ENCODE assay signal across 28 cellular contexts in genomic region chr4:12576409-12576808, GRCh38.
"Had no signal": no experiment of that assay in that cellular context is flagged by ENCODE, and none has a peak within 500 bp of the region (broad histone marks: within the 10 kb centered on the region; RNA-seq: fewer than 3 reads in every experiment).

No MANE protein-coding gene starts in this region.

- DNase-seq: activated B cell treated with CpG ODN at 0.5 μM for 24 hours; activated CD4-positive, alpha-beta memory T cell treated with anti-CD3 and anti-CD28 coated beads for 36 hours; activated CD4-positive, alpha-beta T cell treated with anti-CD3 and anti-CD28 coated beads, Interleukin-2, amount 10 ng/mL, durations not matched to agents 24 days and 14 days; activated CD8-positive, alpha-beta memory T cell treated with anti-CD3 and anti-CD28 coated beads, Interleukin-2, amount 10 ng/mL, durations not matched to agents 7 days and 5 days; activated CD8-positive, alpha-beta memory T cell treated with anti-CD3 and anti-CD28 coated beads, Interleukin-2, amount 50 U/mL, for 4 hours; activated CD8-positive, alpha-beta T cell treated with anti-CD3 and anti-CD28 coated beads, Interleukin-2, amount 10 ng/mL, durations not matched to agents 7 days and 5 days; activated effector memory CD4-positive, alpha-beta T cell treated with anti-CD3 and anti-CD28 coated beads, Interleukin-2, amount 50 U/mL, for 16 hours; activated naive CD4-positive, alpha-beta T cell treated with anti-CD3 and anti-CD28 coated beads for 36 hours; activated naive CD8-positive, alpha-beta T cell treated with anti-CD3 and anti-CD28 coated beads for 36 hours; activated naive CD8-positive, alpha-beta T cell treated with anti-CD3 and anti-CD28 coated beads, Interleukin-2, amount 50 U/mL, for 24 hours; activated T-cell treated with anti-CD3 and anti-CD28 coated beads, Interleukin-2, amount 50 U/mL, for 1 hour; activated T-cell treated with anti-CD3 and anti-CD28 coated beads, Interleukin-2, amount 50 U/mL, for 48 hours; adrenal gland; amygdala; aorta; body of pancreas; caudate nucleus; cortex of kidney; dermis blood vessel endothelial cell; effector CD4-positive, alpha-beta T cell; effector memory CD8-positive, alpha-beta T cell; erythroblast; esophagus squamous epithelium; foreskin melanocyte; heart right ventricle; T-helper 2 cell; WERI-Rb-1 had no signal

- H3K4me3 ChIP-seq: adrenal gland, body of pancreas, esophagus squamous epithelium, gastroesophageal sphincter, heart right ventricle had no signal

- H3K27ac ChIP-seq: adrenal gland, body of pancreas, esophagus squamous epithelium, gastroesophageal sphincter, heart right ventricle, WERI-Rb-1 had no signal

- H3K9me3 ChIP-seq: adrenal gland, body of pancreas, esophagus squamous epithelium, gastroesophageal sphincter, heart right ventricle had no signal

- H3K27me3 ChIP-seq: adrenal gland, body of pancreas, esophagus squamous epithelium, gastroesophageal sphincter, heart right ventricle had no signal

- H3K36me3 ChIP-seq: adrenal gland, esophagus squamous epithelium, gastroesophageal sphincter, heart right ventricle, WERI-Rb-1 had no signal

- H3K4me1 ChIP-seq: adrenal gland, body of pancreas, esophagus squamous epithelium, gastroesophageal sphincter had no signal
